ENCODE assay signal across 1 cellular context in the genomic region with DNA sequence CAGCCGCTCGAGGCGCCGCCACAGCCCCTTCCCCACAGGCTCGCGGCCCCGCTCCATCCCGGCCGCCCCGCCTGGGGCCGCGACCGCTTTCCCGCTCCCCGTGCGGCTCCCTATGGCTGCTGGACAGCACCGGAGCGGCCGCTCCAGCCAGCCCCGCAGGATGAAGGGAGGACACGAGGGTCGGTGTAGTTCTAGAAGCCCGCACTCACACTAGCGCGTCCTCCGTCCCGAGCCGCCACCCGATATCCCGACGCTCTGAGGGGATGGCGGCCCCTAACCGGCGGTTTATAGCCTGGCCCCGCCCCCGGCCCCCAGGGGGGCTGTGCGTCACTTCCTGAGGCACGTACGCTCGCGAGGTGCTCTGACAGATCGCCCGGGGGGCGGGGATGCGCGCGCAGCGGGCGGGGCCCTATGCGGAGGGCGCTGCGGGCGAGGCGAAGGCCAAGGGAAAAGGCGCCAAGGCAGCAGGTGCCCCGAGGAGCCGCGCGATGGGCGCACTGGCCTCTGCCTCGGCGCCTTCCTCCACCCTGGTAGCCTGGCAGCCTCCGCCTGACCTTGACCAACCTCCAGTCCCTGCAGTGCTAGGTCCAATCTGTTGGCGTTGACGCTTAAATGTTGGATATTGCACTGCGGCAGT.
A peak's percentile ranks its signal among the peaks of the same experiment; 100 is the strongest.
TF ChIP-seq lines count a peak whose summit lies in the region.

A gene (minus strand): TSS at position 257 of the 637 bp plus-strand sequence. CDS start 4,991 bp downstream, outside the sequence.

TF ChIP-seq in HepG2, 621 proteins besides CTCF, POLR2A, EP300 and RAD21 (continued from another document and continues in another):
- TF ChIP-seq, protein P1, sequence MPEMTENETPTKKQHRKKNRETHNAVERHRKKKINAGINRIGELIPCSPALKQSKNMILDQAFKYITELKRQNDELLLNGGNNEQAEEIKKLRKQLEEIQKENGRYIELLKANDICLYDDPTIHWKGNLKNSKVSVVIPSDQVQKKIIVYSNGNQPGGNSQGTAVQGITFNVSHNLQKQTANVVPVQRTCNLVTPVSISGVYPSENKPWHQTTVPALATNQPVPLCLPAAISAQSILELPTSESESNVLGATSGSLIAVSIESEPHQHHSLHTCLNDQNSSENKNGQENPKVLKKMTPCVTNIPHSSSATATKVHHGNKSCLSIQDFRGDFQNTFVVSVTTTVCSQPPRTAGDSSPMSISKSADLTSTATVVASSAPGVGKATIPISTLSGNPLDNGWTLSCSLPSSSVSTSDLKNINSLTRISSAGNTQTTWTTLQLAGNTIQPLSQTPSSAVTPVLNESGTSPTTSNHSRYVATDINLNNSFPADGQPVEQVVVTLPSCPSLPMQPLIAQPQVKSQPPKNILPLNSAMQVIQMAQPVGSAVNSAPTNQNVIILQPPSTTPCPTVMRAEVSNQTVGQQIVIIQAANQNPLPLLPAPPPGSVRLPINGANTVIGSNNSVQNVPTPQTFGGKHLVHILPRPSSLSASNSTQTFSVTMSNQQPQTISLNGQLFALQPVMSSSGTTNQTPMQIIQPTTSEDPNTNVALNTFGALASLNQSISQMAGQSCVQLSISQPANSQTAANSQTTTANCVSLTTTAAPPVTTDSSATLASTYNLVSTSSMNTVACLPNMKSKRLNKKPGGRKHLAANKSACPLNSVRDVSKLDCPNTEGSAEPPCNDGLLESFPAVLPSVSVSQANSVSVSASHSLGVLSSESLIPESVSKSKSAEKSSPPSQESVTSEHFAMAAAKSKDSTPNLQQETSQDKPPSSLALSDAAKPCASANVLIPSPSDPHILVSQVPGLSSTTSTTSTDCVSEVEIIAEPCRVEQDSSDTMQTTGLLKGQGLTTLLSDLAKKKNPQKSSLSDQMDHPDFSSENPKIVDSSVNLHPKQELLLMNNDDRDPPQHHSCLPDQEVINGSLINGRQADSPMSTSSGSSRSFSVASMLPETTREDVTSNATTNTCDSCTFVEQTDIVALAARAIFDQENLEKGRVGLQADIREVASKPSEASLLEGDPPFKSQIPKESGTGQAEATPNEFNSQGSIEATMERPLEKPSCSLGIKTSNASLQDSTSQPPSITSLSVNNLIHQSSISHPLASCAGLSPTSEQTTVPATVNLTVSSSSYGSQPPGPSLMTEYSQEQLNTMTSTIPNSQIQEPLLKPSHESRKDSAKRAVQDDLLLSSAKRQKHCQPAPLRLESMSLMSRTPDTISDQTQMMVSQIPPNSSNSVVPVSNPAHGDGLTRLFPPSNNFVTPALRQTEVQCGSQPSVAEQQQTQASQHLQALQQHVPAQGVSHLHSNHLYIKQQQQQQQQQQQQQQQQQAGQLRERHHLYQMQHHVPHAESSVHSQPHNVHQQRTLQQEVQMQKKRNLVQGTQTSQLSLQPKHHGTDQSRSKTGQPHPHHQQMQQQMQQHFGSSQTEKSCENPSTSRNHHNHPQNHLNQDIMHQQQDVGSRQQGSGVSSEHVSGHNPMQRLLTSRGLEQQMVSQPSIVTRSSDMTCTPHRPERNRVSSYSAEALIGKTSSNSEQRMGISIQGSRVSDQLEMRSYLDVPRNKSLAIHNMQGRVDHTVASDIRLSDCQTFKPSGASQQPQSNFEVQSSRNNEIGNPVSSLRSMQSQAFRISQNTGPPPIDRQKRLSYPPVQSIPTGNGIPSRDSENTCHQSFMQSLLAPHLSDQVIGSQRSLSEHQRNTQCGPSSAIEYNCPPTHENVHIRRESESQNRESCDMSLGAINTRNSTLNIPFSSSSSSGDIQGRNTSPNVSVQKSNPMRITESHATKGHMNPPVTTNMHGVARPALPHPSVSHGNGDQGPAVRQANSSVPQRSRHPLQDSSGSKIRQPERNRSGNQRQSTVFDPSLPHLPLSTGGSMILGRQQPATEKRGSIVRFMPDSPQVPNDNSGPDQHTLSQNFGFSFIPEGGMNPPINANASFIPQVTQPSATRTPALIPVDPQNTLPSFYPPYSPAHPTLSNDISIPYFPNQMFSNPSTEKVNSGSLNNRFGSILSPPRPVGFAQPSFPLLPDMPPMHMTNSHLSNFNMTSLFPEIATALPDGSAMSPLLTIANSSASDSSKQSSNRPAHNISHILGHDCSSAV (CRISPR knock-in tag; IDR thresholded peaks at IDR 0.05; ENCODE audit: borderline replicate concordance), result peak; percentile 88; the same call in 1 of the 2 replicates
- peak; percentile 65; the same call in 1 of the 2 replicates for TF ChIP-seq ZNF331 (CRISPR knock-in tag; IDR thresholded peaks at IDR 0.05)
- peak; percentile 62 for TF ChIP-seq ZNF329 (CRISPR knock-in tag; IDR thresholded peaks at IDR 0.05; ENCODE audit: low read depth)
- peak; percentile 97 for TF ChIP-seq ZNF547 (CRISPR knock-in tag; IDR thresholded peaks at IDR 0.05)
- peak; percentile 20 for TF ChIP-seq ZEB1 (IDR thresholded peaks at IDR 0.05; ENCODE audit: insufficient replicate concordance, low read depth)
- peak; percentile 89 for TF ChIP-seq MIER3 (CRISPR knock-in tag; IDR thresholded peaks at IDR 0.05; ENCODE audit: borderline replicate concordance)
- peak; percentile 37; the same call in 1 of the 2 replicates for TF ChIP-seq STAT5B (CRISPR knock-in tag; IDR thresholded peaks at IDR 0.05)
- TF ChIP-seq ATRX (CRISPR knock-in tag; IDR thresholded peaks at IDR 0.05; ENCODE audit: borderline replicate concordance), result 0 out of 2 replicates have a peak, but pooled peaks have one; percentile 84
- TF ChIP-seq ZNF138 (CRISPR knock-in tag; IDR thresholded peaks at IDR 0.05; ENCODE audit: low read depth), result peak; percentile 78
- no peak; the same call in 1 of the 2 replicates for TF ChIP-seq ZNF773 (CRISPR knock-in tag; IDR thresholded peaks at IDR 0.05; ENCODE audit: borderline replicate concordance)
- TF ChIP-seq IKZF1 (IDR thresholded peaks at IDR 0.05), result no peak
- TF ChIP-seq, protein P2, sequence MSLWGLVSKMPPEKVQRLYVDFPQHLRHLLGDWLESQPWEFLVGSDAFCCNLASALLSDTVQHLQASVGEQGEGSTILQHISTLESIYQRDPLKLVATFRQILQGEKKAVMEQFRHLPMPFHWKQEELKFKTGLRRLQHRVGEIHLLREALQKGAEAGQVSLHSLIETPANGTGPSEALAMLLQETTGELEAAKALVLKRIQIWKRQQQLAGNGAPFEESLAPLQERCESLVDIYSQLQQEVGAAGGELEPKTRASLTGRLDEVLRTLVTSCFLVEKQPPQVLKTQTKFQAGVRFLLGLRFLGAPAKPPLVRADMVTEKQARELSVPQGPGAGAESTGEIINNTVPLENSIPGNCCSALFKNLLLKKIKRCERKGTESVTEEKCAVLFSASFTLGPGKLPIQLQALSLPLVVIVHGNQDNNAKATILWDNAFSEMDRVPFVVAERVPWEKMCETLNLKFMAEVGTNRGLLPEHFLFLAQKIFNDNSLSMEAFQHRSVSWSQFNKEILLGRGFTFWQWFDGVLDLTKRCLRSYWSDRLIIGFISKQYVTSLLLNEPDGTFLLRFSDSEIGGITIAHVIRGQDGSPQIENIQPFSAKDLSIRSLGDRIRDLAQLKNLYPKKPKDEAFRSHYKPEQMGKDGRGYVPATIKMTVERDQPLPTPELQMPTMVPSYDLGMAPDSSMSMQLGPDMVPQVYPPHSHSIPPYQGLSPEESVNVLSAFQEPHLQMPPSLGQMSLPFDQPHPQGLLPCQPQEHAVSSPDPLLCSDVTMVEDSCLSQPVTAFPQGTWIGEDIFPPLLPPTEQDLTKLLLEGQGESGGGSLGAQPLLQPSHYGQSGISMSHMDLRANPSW (CRISPR knock-in tag; IDR thresholded peaks at IDR 0.05; ENCODE audit: borderline replicate concordance), result peak; percentile 19; the same call in 1 of the 2 replicates
- no peak; the same call in 1 of the 2 replicates for TF ChIP-seq SIX4 (CRISPR knock-in tag; IDR thresholded peaks at IDR 0.05)
- TF ChIP-seq, protein P3, sequence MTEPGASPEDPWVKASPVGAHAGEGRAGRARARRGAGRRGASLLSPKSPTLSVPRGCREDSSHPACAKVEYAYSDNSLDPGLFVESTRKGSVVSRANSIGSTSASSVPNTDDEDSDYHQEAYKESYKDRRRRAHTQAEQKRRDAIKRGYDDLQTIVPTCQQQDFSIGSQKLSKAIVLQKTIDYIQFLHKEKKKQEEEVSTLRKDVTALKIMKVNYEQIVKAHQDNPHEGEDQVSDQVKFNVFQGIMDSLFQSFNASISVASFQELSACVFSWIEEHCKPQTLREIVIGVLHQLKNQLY (CRISPR knock-in tag; IDR thresholded peaks at IDR 0.05), result peak; percentile 83
- TF ChIP-seq, protein P4, sequence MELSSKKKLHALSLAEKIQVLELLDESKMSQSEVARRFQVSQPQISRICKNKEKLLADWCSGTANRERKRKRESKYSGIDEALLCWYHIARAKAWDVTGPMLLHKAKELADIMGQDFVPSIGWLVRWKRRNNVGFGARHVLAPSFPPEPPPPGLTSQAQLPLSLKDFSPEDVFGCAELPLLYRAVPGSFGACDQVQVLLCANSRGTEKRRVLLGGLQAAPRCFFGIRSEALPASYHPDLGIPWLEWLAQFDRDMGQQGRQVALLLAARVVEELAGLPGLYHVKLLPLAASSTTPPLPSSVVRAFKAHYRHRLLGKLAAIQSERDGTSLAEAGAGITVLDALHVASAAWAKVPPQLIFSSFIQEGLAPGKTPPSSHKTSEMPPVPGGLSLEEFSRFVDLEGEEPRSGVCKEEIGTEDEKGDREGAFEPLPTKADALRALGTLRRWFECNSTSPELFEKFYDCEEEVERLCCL (CRISPR knock-in tag; IDR thresholded peaks at IDR 0.05; ENCODE audit: borderline replicate concordance), result no peak
- TF ChIP-seq, protein P5, sequence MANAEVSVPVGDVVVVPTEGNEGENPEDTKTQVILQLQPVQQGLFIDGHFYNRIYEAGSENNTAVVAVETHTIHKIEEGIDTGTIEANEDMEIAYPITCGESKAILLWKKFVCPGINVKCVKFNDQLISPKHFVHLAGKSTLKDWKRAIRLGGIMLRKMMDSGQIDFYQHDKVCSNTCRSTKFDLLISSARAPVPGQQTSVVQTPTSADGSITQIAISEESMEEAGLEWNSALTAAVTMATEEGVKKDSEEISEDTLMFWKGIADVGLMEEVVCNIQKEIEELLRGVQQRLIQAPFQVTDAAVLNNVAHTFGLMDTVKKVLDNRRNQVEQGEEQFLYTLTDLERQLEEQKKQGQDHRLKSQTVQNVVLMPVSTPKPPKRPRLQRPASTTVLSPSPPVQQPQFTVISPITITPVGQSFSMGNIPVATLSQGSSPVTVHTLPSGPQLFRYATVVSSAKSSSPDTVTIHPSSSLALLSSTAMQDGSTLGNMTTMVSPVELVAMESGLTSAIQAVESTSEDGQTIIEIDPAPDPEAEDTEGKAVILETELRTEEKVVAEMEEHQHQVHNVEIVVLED (CRISPR knock-in tag; IDR thresholded peaks at IDR 0.05; ENCODE audit: borderline replicate concordance), result peak; percentile 92
- TF ChIP-seq, protein P6, sequence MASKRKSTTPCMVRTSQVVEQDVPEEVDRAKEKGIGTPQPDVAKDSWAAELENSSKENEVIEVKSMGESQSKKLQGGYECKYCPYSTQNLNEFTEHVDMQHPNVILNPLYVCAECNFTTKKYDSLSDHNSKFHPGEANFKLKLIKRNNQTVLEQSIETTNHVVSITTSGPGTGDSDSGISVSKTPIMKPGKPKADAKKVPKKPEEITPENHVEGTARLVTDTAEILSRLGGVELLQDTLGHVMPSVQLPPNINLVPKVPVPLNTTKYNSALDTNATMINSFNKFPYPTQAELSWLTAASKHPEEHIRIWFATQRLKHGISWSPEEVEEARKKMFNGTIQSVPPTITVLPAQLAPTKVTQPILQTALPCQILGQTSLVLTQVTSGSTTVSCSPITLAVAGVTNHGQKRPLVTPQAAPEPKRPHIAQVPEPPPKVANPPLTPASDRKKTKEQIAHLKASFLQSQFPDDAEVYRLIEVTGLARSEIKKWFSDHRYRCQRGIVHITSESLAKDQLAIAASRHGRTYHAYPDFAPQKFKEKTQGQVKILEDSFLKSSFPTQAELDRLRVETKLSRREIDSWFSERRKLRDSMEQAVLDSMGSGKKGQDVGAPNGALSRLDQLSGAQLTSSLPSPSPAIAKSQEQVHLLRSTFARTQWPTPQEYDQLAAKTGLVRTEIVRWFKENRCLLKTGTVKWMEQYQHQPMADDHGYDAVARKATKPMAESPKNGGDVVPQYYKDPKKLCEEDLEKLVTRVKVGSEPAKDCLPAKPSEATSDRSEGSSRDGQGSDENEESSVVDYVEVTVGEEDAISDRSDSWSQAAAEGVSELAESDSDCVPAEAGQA (IDR thresholded peaks at IDR 0.05; ENCODE audit: low read depth), result peak; percentile 81
- TF ChIP-seq, protein P6 (CRISPR knock-in tag; IDR thresholded peaks at IDR 0.05; ENCODE audit: borderline replicate concordance), result no peak
- peak; percentile 95 for TF ChIP-seq YEATS2 (CRISPR knock-in tag; IDR thresholded peaks at IDR 0.05; ENCODE audit: borderline replicate concordance)
- peak; percentile 30; the same call in 1 of the 2 replicates for TF ChIP-seq DNMT3B (CRISPR knock-in tag; conservative IDR thresholded peaks at IDR 0.05)
- TF ChIP-seq, protein P7, sequence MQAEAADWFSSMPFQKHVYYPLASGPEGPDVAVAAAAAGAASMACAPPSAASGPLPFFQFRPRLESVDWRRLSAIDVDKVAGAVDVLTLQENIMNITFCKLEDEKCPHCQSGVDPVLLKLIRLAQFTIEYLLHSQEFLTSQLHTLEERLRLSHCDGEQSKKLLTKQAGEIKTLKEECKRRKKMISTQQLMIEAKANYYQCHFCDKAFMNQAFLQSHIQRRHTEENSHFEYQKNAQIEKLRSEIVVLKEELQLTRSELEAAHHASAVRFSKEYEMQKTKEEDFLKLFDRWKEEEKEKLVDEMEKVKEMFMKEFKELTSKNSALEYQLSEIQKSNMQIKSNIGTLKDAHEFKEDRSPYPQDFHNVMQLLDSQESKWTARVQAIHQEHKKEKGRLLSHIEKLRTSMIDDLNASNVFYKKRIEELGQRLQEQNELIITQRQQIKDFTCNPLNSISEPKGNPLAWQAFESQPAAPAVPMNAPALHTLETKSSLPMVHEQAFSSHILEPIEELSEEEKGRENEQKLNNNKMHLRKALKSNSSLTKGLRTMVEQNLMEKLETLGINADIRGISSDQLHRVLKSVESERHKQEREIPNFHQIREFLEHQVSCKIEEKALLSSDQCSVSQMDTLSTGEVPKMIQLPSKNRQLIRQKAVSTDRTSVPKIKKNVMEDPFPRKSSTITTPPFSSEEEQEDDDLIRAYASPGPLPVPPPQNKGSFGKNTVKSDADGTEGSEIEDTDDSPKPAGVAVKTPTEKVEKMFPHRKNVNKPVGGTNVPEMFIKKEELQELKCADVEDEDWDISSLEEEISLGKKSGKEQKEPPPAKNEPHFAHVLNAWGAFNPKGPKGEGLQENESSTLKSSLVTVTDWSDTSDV (CRISPR knock-in tag; IDR thresholded peaks at IDR 0.05), result peak; percentile 49; the same call in 1 of the 2 replicates
- TF ChIP-seq DNMT1 (CRISPR knock-in tag; IDR thresholded peaks at IDR 0.05), result peak; percentile 97
- peak; percentile 81; the same call in 1 of the 2 replicates for TF ChIP-seq ZNF160 (CRISPR knock-in tag; IDR thresholded peaks at IDR 0.05)
